ENCODE assay signal across 1 cellular context in the genomic region with DNA sequence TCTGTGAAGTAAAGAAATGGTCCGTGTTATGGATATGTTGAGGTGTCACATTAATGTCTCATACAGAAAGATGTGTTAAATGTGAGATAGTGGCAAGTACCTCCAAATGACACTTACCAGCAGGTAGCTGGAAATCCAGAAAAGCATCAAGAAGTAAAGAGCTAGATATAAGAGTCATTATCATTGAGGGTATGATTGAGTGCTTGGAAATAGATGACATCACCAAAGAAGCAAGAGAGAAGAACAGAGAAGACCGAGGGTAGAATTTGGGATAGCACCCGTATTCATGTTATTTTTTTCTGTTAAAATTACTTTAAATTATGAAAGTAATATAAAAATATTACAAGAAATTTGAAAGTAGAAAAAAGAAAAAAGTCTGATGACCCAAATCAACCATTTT.
TF ChIP-seq lines count a peak whose summit lies in the region.

No MANE protein-coding gene starts in this region.

TF ChIP-seq in HepG2, 621 proteins besides CTCF, POLR2A, EP300 and RAD21:
- peak; percentile 51 for TF ChIP-seq ATF7 (IDR thresholded peaks at IDR 0.05)
- TF ChIP-seq ATF7 (CRISPR knock-in tag; IDR thresholded peaks at IDR 0.05), result no peak
- TF ChIP-seq NCOA1 (CRISPR knock-in tag; IDR thresholded peaks at IDR 0.05), result no peak
